In genomic region chr18:8549254-8549653, GRCh38 we compare ENCODE assay signal across 8 cellular contexts.
"Had no signal": no experiment of that assay in that cellular context is flagged by ENCODE, and none has a peak within 500 bp of the region (broad histone marks: within the 10 kb centered on the region; RNA-seq: fewer than 3 reads in every experiment).

No MANE protein-coding gene starts in this region.

- H2AFZ ChIP-seq: GM23248 had no signal

- H3K27ac ChIP-seq: GM23248 had no signal

- H3K27ac Mint-ChIP-seq: H9 had no signal

- H3K4me3 ChIP-seq: GM23248, K562 had no signal

- DNase-seq: GM23248, H9, HCEC 1CT, IMR-90 had no signal

- FAIRE-seq: H1, H54, HTR-8/SVneo, K562 had no signal

- H3K4me3 Mint-ChIP-seq: H9 had no signal

- H3K9ac ChIP-seq: GM23248 had no signal
